15 cellular contexts compared by ENCODE assay signal in genomic region chr21:34520769-34521508, GRCh38. TPM values are rescaled to one million over a fixed set of nuclear protein-coding genes. Genes with fewer than 3 reads are reported as not detected.
DNase-seq lines count a peak whose midpoint lies in the region; ATAC-seq and TF ChIP-seq lines count a peak whose summit lies in the region.
"Had no signal": no experiment of that assay in that cellular context is flagged by ENCODE, and none has a peak within 500 bp of the region (broad histone marks: within the 10 kb centered on the region; RNA-seq: fewer than 3 reads in every experiment).

No MANE protein-coding gene starts in this region.

- H3K4me3 ChIP-seq in right lobe of liver = peak overlapping the region; percentile 58 to 66 (median 59)
- H3K4me3 ChIP-seq in thoracic aorta = no peak overlapping the region
- H3K4me3 ChIP-seq: BLaER1 treated with 17β-estradiol and CSF1 and Interleukin-3, amounts not matched to agents 10 nM and 100 nM had no signal

- peak in 1 of 4 donors; percentile 2 for TF ChIP-seq CTCF in right lobe of liver (IDR thresholded peaks at IDR 0.05)
- TF ChIP-seq CTCF in thoracic aorta (IDR thresholded peaks at IDR 0.05) = no peak

- H3K27ac ChIP-seq in right lobe of liver (peak overlapping the region; percentile 86 to 97 (median 95)), thoracic aorta (peak overlapping the region; percentile 30 to 33)
- H3K27ac ChIP-seq: BLaER1 treated with 17β-estradiol and CSF1 and Interleukin-3, amounts not matched to agents 10 nM and 100 nM; RWPE1 had no signal

- intact Hi-C loops in right lobe of liver (cut with DNase I) = no loop called here

- no peak for TF ChIP-seq POLR2A in right lobe of liver (IDR thresholded peaks at IDR 0.05)

- H3K9me3 ChIP-seq in right lobe of liver = no peaks in the 10 kb centered on the region
- H3K9me3 ChIP-seq in thoracic aorta = no peaks in the 10 kb centered on the region
- H3K9me3 ChIP-seq: BLaER1 treated with 17β-estradiol and CSF1 and Interleukin-3, amounts not matched to agents 10 nM and 100 nM had no signal

- H3K36me3 ChIP-seq in right lobe of liver (peaks cover 3 to 41% (median 11%) of the 10 kb centered on the region in 4 donors), thoracic aorta (peaks cover 18% of the 10 kb centered on the region)

- WGBS in right lobe of liver (ENCODE audit: insufficient coverage, low coverage, low lambda C conversion rate, missing lambda C conversion rate) = 16% methylated on average over 10 of the region's 20 CpGs

- ATAC-seq in right lobe of liver (peak in 3 of 4 donors; percentile 1 to 21 (median 16)), thoracic aorta (ENCODE audit: insufficient number of reproducible peaks, low FRiP score, low read depth) (no peak), HG03095 (IDR thresholded peaks at IDR 0.05; ENCODE audit: unreplicated experiment) (no peak)
- ATAC-seq: activated CD8-positive, alpha-beta T cell treated with anti-CD3 and anti-CD28 coated beads for 36 hours had no signal

- H3K27me3 ChIP-seq in right lobe of liver (no peaks in the 10 kb centered on the region), thoracic aorta (replicated peaks; ENCODE audit: insufficient read depth) (no peaks in the 10 kb centered on the region)
- H3K27me3 ChIP-seq: BLaER1 treated with 17β-estradiol and CSF1 and Interleukin-3, amounts not matched to agents 10 nM and 100 nM had no signal

- peak; percentile 41 to 74 for DNase-seq in Kasumi-1 (lab: John Stamatoyannopoulos, UW)
- DNase-seq in UCSD-AML1 (lab: John Stamatoyannopoulos, UW; ENCODE audit: unreplicated experiment) = peak; percentile 68
- DNase-seq in right lobe of liver = peak in 1 of 3 donors; percentile 40
- no peak for DNase-seq in thoracic aorta (ENCODE audit: low spot score)
- DNase-seq in LoVo (ENCODE audit: low spot score) = no peak
- no peak for DNase-seq in stimulated activated naive CD4-positive, alpha-beta T cell (lab: John Stamatoyannopoulos, UW)
- DNase-seq: activated CD8-positive, alpha-beta T cell treated with anti-CD3 and anti-CD28 coated beads for 36 hours; activated effector memory CD4-positive, alpha-beta T cell treated with anti-CD3 and anti-CD28 coated beads, Interleukin-2, amount 50 U/mL, for 16 hours; mammary epithelial cell; NCI-H1694 treated with DMSO at 0.1 percent for 48 hours; NCI-H524; T-helper 9 cell had no signal

- H3K4me1 ChIP-seq in right lobe of liver (peaks cover 0 to 56% (median 19%) of the 10 kb centered on the region in 4 donors), thoracic aorta (ENCODE audit: control insufficient read depth in 1 of 2, low read depth in 2 of 2) (peaks cover 18 to 68% of the 10 kb centered on the region in 2 donors)

RNA-seq across cellular contexts. Expression of gene KCNE1, which starts 8.9 kb away (rescaled TPM):
- total RNA-seq in right lobe of liver (1 to 10 TPM; 1.3 to 5.4 (median 2.3) TPM), thoracic aorta (10 to 100 TPM; 10.8 TPM)
- total RNA-seq: activated CD8-positive, alpha-beta T cell treated with anti-CD3 and anti-CD28 coated beads for 36 hours had no signal

Comparison
In these comparisons a context has a peak if more than half of its experiments do, and no peak if none do; other contexts are left out.
1. DNase-seq: peak in Kasumi-1 (2 of 2) and UCSD-AML1 (single experiment); none in thoracic aorta (single experiment), LoVo (single experiment) and stimulated activated naive CD4-positive, alpha-beta T cell (0 of 6).
2. ATAC-seq: peak in right lobe of liver (3 of 4); none in thoracic aorta (single experiment) and HG03095 (single experiment).